ENCODE assay signal across 8 cellular contexts in the genomic region with DNA sequence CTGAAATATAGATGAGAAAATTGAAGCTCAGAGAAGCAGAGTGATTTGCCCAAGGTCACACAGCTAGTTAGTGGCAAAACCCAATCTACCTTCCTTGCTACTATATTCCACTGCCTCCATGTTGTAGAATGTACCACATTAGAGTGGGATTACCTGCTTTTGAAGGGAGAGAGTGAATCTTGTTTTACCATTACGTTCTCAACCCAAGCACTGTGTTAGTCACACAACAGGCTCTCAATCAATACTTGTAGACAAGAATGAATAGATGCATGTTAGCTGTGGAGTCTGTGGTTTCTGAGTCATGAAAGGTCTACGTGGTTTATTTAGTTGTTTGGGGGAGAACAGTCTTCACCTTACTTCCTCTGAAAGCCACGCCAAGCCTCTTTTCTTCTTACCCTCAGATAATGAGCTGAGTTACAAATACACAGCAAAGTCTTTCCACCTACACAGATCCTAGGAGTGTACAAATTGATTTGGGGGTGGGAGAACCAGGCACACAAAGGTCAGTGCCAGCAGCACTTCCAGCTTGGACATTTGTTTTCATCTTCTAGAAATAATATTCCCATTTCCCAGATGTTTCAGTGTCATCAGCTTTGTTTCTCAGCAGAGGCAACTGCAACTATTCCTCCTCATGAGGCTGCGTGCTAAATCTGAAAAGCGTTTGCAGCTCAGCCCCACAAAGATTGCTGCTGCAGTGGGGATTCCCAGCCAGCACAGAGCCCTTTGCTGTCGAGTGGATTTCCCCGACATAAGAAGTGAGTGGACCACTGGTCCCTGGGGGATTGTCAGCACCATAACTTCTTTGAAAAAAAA.
DNase-seq lines count a peak whose midpoint lies in the region; ATAC-seq and TF ChIP-seq lines count a peak whose summit lies in the region.

No MANE protein-coding gene starts in this region.

- no peak for TF ChIP-seq CTCF in GM13977 (IDR thresholded peaks at IDR 0.05; ENCODE audit: extremely low read depth, insufficient read depth, missing control alignments)

- no peaks in the 10 kb centered on the region for H3K36me3 ChIP-seq in HAP-1 (replicated peaks)

- H3K4me3 ChIP-seq in HAP-1: no peak overlapping the region

- H3K27me3 ChIP-seq in HAP-1 (ENCODE audit: low read depth): no peaks in the 10 kb centered on the region; the same call in 1 of the 2 replicates

- intact Hi-C loops in sciatic nerve (cut with DNase I): no loop called here

- H3K9me3 ChIP-seq in HAP-1: no peaks in the 10 kb centered on the region

- ATAC-seq in HG02610 (IDR thresholded peaks at IDR 0.05; ENCODE audit: unreplicated experiment) (peak; percentile 85), sciatic nerve (no peak)

- no peaks in the 10 kb centered on the region for H3K4me1 ChIP-seq in HAP-1

- in situ Hi-C loops in GM13977 (cut with MboI; ENCODE audit: low pct_unique_long_range_greater_than_20kb, low sequenced_read_pairs, unreplicated experiment): no loop called here
- in situ Hi-C loops in HAP-1 (cut with MboI; ENCODE audit: low sequenced_read_pairs): no loop called here

- DNase-seq in GM13977 (ENCODE audit: low spot score): peak; percentile 66
- peak; percentile 53 to 86 for DNase-seq in NOMO-1 (lab: John Stamatoyannopoulos, UW; ENCODE audit: unreplicated experiment in 2 of 2)
- peak; percentile 63 for DNase-seq in activated naive CD4-positive, alpha-beta T cell treated with Interleukin-2 at 50 U/mL for 16 hours
- DNase-seq in stimulated activated CD4-positive, alpha-beta T cell treated with anti-CD3 and anti-CD28 coated beads, Interleukin-15, amount 100 ng/mL, for 1 hour (ENCODE audit: low read depth in 1 of 2, low spot score in 1 of 2): peak; percentile 22 to 43
- DNase-seq in sciatic nerve (ENCODE audit: low spot score): no peak
- no peak for DNase-seq in amygdala (lab: John Stamatoyannopoulos, UW)
- no peak for DNase-seq in HAP-1 (ENCODE audit: low spot score in 2 of 2)

Comparison
In these comparisons a context has a peak if more than half of its experiments do, and no peak if none do; other contexts are left out.
1. DNase-seq: peak in GM13977 (single experiment), NOMO-1 (2 of 2), activated naive CD4-positive, alpha-beta T cell treated with Interleukin-2 at 50 U/mL for 16 hours (single experiment) and stimulated activated CD4-positive, alpha-beta T cell treated with anti-CD3 and anti-CD28 coated beads, Interleukin-15, amount 100 ng/mL, for 1 hour (2 of 2); none in sciatic nerve (single experiment), amygdala (0 of 56) and HAP-1 (0 of 2).